Comparison of ENCODE assay signal across 19 cellular contexts in the genomic region with DNA sequence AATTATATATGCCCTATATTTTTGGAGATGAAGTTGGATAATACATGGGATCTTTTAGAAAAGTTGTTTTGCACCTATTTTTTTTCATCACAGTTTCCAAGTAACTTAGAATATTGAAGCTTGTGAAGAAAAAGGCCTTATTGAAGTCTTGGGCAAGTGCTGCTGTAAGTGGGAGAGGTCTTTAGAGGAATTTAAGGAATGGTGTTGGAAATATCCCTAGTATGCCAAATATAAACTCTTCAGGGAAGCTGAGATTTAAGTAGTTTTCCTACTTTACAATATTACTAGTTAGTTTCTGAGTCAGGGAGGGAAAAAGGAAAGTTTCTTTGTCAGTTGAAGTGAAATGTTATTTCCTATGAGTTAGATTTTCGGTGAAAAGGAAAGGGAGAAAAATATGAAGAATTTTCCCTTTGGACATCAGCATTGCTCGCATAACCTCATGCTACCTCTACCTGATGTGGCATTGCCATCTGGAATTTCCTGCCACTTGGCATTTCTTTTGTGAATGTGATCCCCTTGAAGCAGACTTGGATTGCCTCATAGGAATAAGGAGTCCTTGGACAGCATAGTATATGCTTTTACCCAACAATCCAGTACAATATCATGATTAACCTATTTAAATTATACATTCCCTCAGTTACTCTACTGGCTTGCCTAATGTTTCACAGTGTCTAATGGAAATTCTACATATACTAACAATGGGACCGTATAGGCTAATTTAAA. TPM values are rescaled to one million over a fixed set of nuclear protein-coding genes. Genes with fewer than 3 reads are reported as not detected.
A peak's percentile ranks its signal among the peaks of the same experiment; 100 is the strongest.
DNase-seq lines count a peak whose midpoint lies in the region; ATAC-seq and TF ChIP-seq lines count a peak whose summit lies in the region.
"Had no signal": no experiment of that assay in that cellular context is flagged by ENCODE, and none has a peak within 500 bp of the region (broad histone marks: within the 10 kb centered on the region; RNA-seq: fewer than 3 reads in every experiment).

No MANE protein-coding gene starts in this region.

- H3K4me3 ChIP-seq in choroid plexus epithelial cell (ENCODE audit: low read depth, low read length) (no peak overlapping the region), mesenchymal stem cell (ENCODE audit: insufficient read depth in 1 of 2, low read depth in 1 of 2, low read length in 2 of 2) (no peak overlapping the region), smooth muscle cell (no peak overlapping the region)

- no peak overlapping the region for H2BK120ac ChIP-seq in mesenchymal stem cell (ENCODE audit: low read depth, low read length)

- H3K4ac ChIP-seq in mesenchymal stem cell (ENCODE audit: low read depth in 1 of 2, low read length in 2 of 2), result no peak overlapping the region

- H2BK15ac ChIP-seq in mesenchymal stem cell (ENCODE audit: low read depth, poor library complexity, severe bottlenecking), result no peak overlapping the region

- peak overlapping the region; percentile 66 for H3K27ac ChIP-seq in mesenchymal stem cell (ENCODE audit: low read length, poor library complexity, severe bottlenecking)
- H3K27ac ChIP-seq in smooth muscle cell (ENCODE audit: low read depth), result no peak overlapping the region
- H3K27ac ChIP-seq: RWPE1 had no signal

- no peaks in the 10 kb centered on the region for H3F3A ChIP-seq in smooth muscle cell (ENCODE audit: low read depth)

- H3K9me3 ChIP-seq in mesenchymal stem cell (ENCODE audit: control insufficient read depth, low read length), result no peaks in the 10 kb centered on the region
- H3K9me3 ChIP-seq in smooth muscle cell (replicated peaks; ENCODE audit: low read depth), result no peaks in the 10 kb centered on the region

- H2AK5ac ChIP-seq in mesenchymal stem cell (ENCODE audit: low read length, severe bottlenecking), result no peak overlapping the region

- no peak for ATAC-seq in HG02642 (IDR thresholded peaks at IDR 0.05; ENCODE audit: poor library complexity, unreplicated experiment)
- ATAC-seq: left ventricle myocardium superior; naive thymus-derived CD8-positive, alpha-beta T cell had no signal

- H3K14ac ChIP-seq in mesenchymal stem cell (ENCODE audit: low read length in 2 of 2), result no peak overlapping the region

- H3K27me3 ChIP-seq in mesenchymal stem cell (ENCODE audit: control insufficient read depth in 1 of 2, insufficient read depth in 1 of 2, low read length in 2 of 2), result no peaks in the 10 kb centered on the region
- H3K27me3 ChIP-seq in smooth muscle cell (ENCODE audit: low read depth), result no peaks in the 10 kb centered on the region

- no peaks in the 10 kb centered on the region for H3K36me3 ChIP-seq in mesenchymal stem cell (ENCODE audit: control insufficient read depth in 1 of 2, insufficient read depth in 2 of 2, low read depth in 1 of 2, low read length in 2 of 2)
- H3K36me3 ChIP-seq in smooth muscle cell (ENCODE audit: low read depth), result no peaks in the 10 kb centered on the region

- no peaks in the 10 kb centered on the region for H4K20me1 ChIP-seq in smooth muscle cell (ENCODE audit: low read depth)

- peak; percentile 24 for DNase-seq in AG20443 (ENCODE audit: low spot score)
- DNase-seq in choroid plexus epithelial cell (ENCODE audit: low read depth), result peak; percentile 8
- DNase-seq in mesenchymal stem cell, result peak; percentile 33
- no peak for DNase-seq in smooth muscle cell (lab: John Stamatoyannopoulos, UW; ENCODE audit: unreplicated experiment)
- no peak for DNase-seq in activated naive CD4-positive, alpha-beta T cell treated with anti-CD3 and anti-CD28 coated beads, Interleukin-2, amount 50 U/mL, for 16 hours
- no peak for DNase-seq in GM19238 (ENCODE audit: insufficient read length, low spot score)
- no peak for DNase-seq in HCEC 1CT
- DNase-seq: activated CD4-positive, alpha-beta T cell treated with anti-CD3 and anti-CD28 coated beads, Interleukin-2, amount 50 U/mL, for 4 hours; activated T-cell treated with anti-CD3 and anti-CD28 coated beads, Interleukin-2, amount 50 U/mL, for 24 hours; AML-193; central memory CD4-positive, alpha-beta T cell; left ventricle myocardium superior; naive thymus-derived CD8-positive, alpha-beta T cell; NCI-H2029; NCI-H446 treated with DMSO at 0.1 percent for 48 hours; stimulated activated naive CD4-positive, alpha-beta T cell treated with Interleukin-2 at 50 U/mL for 16 hours had no signal

- H3K9ac ChIP-seq in mesenchymal stem cell (ENCODE audit: low read length) (no peak overlapping the region), smooth muscle cell (ENCODE audit: low read depth) (no peak overlapping the region)

- H3K18ac ChIP-seq in mesenchymal stem cell (ENCODE audit: low read depth in 1 of 2, low read length in 2 of 2), result no peak overlapping the region

- no peaks in the 10 kb centered on the region for H3K79me1 ChIP-seq in mesenchymal stem cell (replicated peaks; ENCODE audit: low read length, poor library complexity, severe bottlenecking)

- H3K23ac ChIP-seq in mesenchymal stem cell (ENCODE audit: low read length in 2 of 2), result no peak overlapping the region

- H3K4me1 ChIP-seq in mesenchymal stem cell (ENCODE audit: control insufficient read depth, insufficient read depth, low read depth, low read length), result no peaks in the 10 kb centered on the region
- no peaks in the 10 kb centered on the region for H3K4me1 ChIP-seq in smooth muscle cell (ENCODE audit: low read depth)

- no peak overlapping the region for H4K91ac ChIP-seq in mesenchymal stem cell (ENCODE audit: low read length)

- no peak overlapping the region for H2BK5ac ChIP-seq in mesenchymal stem cell (ENCODE audit: low read depth, low read length, poor library complexity, severe bottlenecking)

- WGBS in mesenchymal stem cell, result 37% methylated on average over 2 of the region's 3 CpGs
- 93% methylated on average over 3 of the region's 3 CpGs for WGBS in smooth muscle cell (ENCODE audit: low lambda C conversion rate)

- H2BK12ac ChIP-seq in mesenchymal stem cell (ENCODE audit: low read length in 2 of 2), result no peak overlapping the region

- H3K4me2 ChIP-seq in mesenchymal stem cell (ENCODE audit: low read length, poor library complexity, severe bottlenecking) (no peak overlapping the region), smooth muscle cell (no peak overlapping the region)

- TF ChIP-seq CTCF in choroid plexus epithelial cell (conservative IDR thresholded peaks at IDR 0.05; ENCODE audit: low read depth, low read length), result no peak
- TF ChIP-seq CTCF in smooth muscle cell (IDR thresholded peaks at IDR 0.05; ENCODE audit: borderline replicate concordance, insufficient read depth, poor library complexity, severe bottlenecking), result no peak

- H2AFZ ChIP-seq in mesenchymal stem cell (ENCODE audit: low read depth, low read length) (no peak overlapping the region), smooth muscle cell (ENCODE audit: low read depth) (peak overlapping the region; percentile 22)

- H4K8ac ChIP-seq in mesenchymal stem cell (ENCODE audit: low read length), result peak overlapping the region; percentile 37

- H3K79me2 ChIP-seq in smooth muscle cell (ENCODE audit: low read depth), result no peaks in the 10 kb centered on the region

RNA-seq across cellular contexts. Expression of gene PLEKHH2, which starts 12.1 kb away (rescaled TPM):
- 6.5 TPM for polyA plus RNA-seq in mesenchymal stem cell (2013, experiment 1 of 2)
- 6.1 TPM for polyA plus RNA-seq in mesenchymal stem cell (2013, experiment 2 of 2)
- total RNA-seq in smooth muscle cell, result 2.1 and 2.6 TPM in 2 replicates
- polyA plus RNA-seq in smooth muscle cell, result 0.08 and 0.69 TPM in 2 replicates

RNA-seq across cellular contexts. Expression of gene C1GALT1C1L, which starts 27.1 kb away (rescaled TPM):
- polyA plus RNA-seq in mesenchymal stem cell (2013, experiment 1 of 2), result 0.08 TPM
- 0.04 TPM for polyA plus RNA-seq in mesenchymal stem cell (2013, experiment 2 of 2)
- not detected in 2 replicates for total RNA-seq in smooth muscle cell
- polyA plus RNA-seq in smooth muscle cell, result 0.14 and 0.30 TPM in 2 replicates
- total RNA-seq: G401 had no signal

RNA-seq across cellular contexts. Expression of gene THADA, which starts 53.3 kb away (rescaled TPM):
- 5.1 TPM for polyA plus RNA-seq in mesenchymal stem cell (2013, experiment 1 of 2)
- 4.3 TPM for polyA plus RNA-seq in mesenchymal stem cell (2013, experiment 2 of 2)
- total RNA-seq in smooth muscle cell, result 20.9 and 21.2 TPM in 2 replicates
- polyA plus RNA-seq in smooth muscle cell, result 11.3 and 12.8 TPM in 2 replicates

Comparison
In these comparisons a context has a peak if more than half of its experiments do, and no peak if none do; other contexts are left out.
1. DNase-seq: peak in AG20443 (single experiment), choroid plexus epithelial cell (single experiment) and mesenchymal stem cell (single experiment); none in smooth muscle cell (single experiment), activated naive CD4-positive, alpha-beta T cell treated with anti-CD3 and anti-CD28 coated beads, Interleukin-2, amount 50 U/mL, for 16 hours (single experiment), GM19238 (single experiment) and HCEC 1CT (single experiment).